ENCODE assay signal across 7 cellular contexts in the genomic region with DNA sequence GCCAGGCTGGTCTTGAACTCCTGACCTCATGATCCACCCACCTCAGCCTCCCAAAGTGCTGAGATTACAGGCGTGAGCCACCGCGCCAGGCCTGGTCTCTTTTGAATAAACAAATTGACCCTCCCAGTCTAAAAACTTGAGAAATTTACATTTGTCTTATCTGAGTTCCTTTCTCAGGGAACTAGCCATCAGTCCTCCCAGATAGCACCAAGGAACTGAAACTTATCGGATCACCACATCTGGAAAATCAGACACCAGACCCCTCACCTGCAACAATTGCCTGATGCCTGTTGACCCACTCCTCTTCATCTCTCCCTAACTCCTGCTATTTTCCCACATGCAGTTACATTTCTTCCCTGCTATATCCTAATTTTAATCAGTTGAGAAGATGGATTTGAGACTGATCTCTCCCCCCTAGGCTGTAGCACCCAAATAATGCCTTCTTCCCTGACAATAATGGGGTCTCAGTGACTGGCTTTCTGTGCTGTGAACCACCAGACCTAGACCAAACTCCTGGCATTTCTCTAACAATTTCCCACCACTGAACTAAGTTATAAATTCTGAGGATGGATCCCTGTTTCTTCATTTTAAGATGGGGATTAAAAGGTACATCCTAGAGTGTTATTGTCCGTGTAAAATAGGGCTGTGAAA. TPM values are rescaled to one million over a fixed set of nuclear protein-coding genes. Genes with fewer than 3 reads are reported as not detected.
DNase-seq lines count a peak whose midpoint lies in the region; ATAC-seq and TF ChIP-seq lines count a peak whose summit lies in the region.

No MANE protein-coding gene starts in this region.

- peaks cover 2% of the 10 kb centered on the region; the same call in 1 of the 2 replicates for H3K27me3 Mint-ChIP-seq in HFFc6 (ENCODE audit: insufficient read depth)
- H3K27me3 Mint-ChIP-seq in activated B cell treated with CpG ODN at 0.5 μM for 24 hours = no peaks in the 10 kb centered on the region

- H3K27ac Mint-ChIP-seq in HFFc6 (peak overlapping the region; percentile 99), activated B cell treated with CpG ODN at 0.5 μM for 24 hours (peak overlapping the region; percentile 12)

- no peak for TF ChIP-seq POLR2A in gastroesophageal sphincter (IDR thresholded peaks at IDR 0.05)

- H3K36me3 Mint-ChIP-seq in HFFc6 (ENCODE audit: low read depth) (peaks cover 34% of the 10 kb centered on the region), activated B cell treated with CpG ODN at 0.5 μM for 24 hours (ENCODE audit: low read depth) (peaks cover 32% of the 10 kb centered on the region)

- H3K4me3 ChIP-seq in gastroesophageal sphincter (no peak overlapping the region), stomach smooth muscle (ENCODE audit: low read length in 2 of 2) (peak overlapping the region; percentile 86 to 93)

- CTCF ChIA-PET in activated B cell treated with CpG ODN at 0.5 μM for 24 hours (lab: Charles Lee) = interaction anchor here (1.4 kb wide), 1 partner anchor 9 kb away, joined by 9 read pairs; the partner anchor contains the start of gene SETD4

- peaks cover 58% of the 10 kb centered on the region for H3K4me1 Mint-ChIP-seq in HFFc6 (ENCODE audit: low read depth)
- H3K4me1 Mint-ChIP-seq in activated B cell treated with CpG ODN at 0.5 μM for 24 hours = peaks cover 31% of the 10 kb centered on the region

- H3K9me3 ChIP-seq in gastroesophageal sphincter (no peaks in the 10 kb centered on the region), stomach smooth muscle (ENCODE audit: control insufficient read depth in 2 of 2, low read length in 2 of 2) (no peaks in the 10 kb centered on the region)

- 80 to 94% methylated on average over 1 to 5 of the region's 5 CpGs for WGBS in gastroesophageal sphincter (ENCODE audit: low coverage in 1 of 2), 2 donors

- H3K36me3 ChIP-seq in gastroesophageal sphincter = peaks cover 0 to 21% of the 10 kb centered on the region in 2 donors
- H3K36me3 ChIP-seq in stomach smooth muscle (ENCODE audit: control insufficient read depth in 2 of 2, insufficient read depth in 2 of 2, low read length in 2 of 2) = peaks cover 18% of the 10 kb centered on the region in 2 donors

- H3K27ac ChIP-seq in gastroesophageal sphincter = peak overlapping the region; percentile 70 to 92 (median 90)
- H3K27ac ChIP-seq in stomach smooth muscle (ENCODE audit: low read length) = peak overlapping the region; percentile 58

- intact Hi-C loops in activated B cell treated with CpG ODN at 0.5 μM for 24 hours (cut with micrococcal nuclease) = loop anchor here (1.0 to 10.0 kb wide), 7 partner anchors 8 to 1994 kb away; partner anchors contain the start of genes CBR3, MRPS6, RUNX1 and SETD4

- no peak for DNase-seq in HFFc6
- no peak for DNase-seq in activated B cell treated with CpG ODN at 0.5 μM for 24 hours
- DNase-seq in NCI-H146 (lab: John Stamatoyannopoulos, UW) = no peak

- H3K4me1 ChIP-seq in gastroesophageal sphincter (peaks cover 3 to 43% (median 19%) of the 10 kb centered on the region in 3 donors), stomach smooth muscle (ENCODE audit: control insufficient read depth, insufficient read depth, low read length) (peaks cover 34% of the 10 kb centered on the region)

- POLR2A ChIA-PET in activated B cell treated with CpG ODN at 0.5 μM for 24 hours (lab: Charles Lee) = interaction anchor here (0.5 to 3.2 kb wide), 12 partner anchors 9 to 1159 kb away, joined by 3 to 60 read pairs (median 4); partner anchors contain the start of gene SETD4

- H3K9me3 Mint-ChIP-seq in HFFc6 (peaks cover 11% of the 10 kb centered on the region), activated B cell treated with CpG ODN at 0.5 μM for 24 hours (peaks cover 5% of the 10 kb centered on the region)

- no peak for TF ChIP-seq CTCF in HFFc6 (IDR thresholded peaks at IDR 0.05)
- no peak for TF ChIP-seq CTCF in activated B cell treated with CpG ODN at 0.5 μM for 24 hours (IDR thresholded peaks at IDR 0.05)
- TF ChIP-seq CTCF in gastroesophageal sphincter (IDR thresholded peaks at IDR 0.05) = no peak

- no peaks in the 10 kb centered on the region for H3K27me3 ChIP-seq in gastroesophageal sphincter
- H3K27me3 ChIP-seq in stomach smooth muscle (ENCODE audit: control insufficient read depth in 1 of 2, insufficient read depth in 2 of 2, low read length in 2 of 2) = no peaks in the 10 kb centered on the region

- TF ChIP-seq EP300 in gastroesophageal sphincter (IDR thresholded peaks at IDR 0.05) = no peak

- H3K4me3 Mint-ChIP-seq in HFFc6 = no peak overlapping the region
- no peak overlapping the region for H3K4me3 Mint-ChIP-seq in activated B cell treated with CpG ODN at 0.5 μM for 24 hours

- no peak overlapping the region for H3K9ac ChIP-seq in stomach smooth muscle (ENCODE audit: low read length in 2 of 2)

- ATAC-seq in activated B cell treated with CpG ODN at 0.5 μM for 24 hours (ENCODE audit: low read depth) (no peak), gastroesophageal sphincter (no peak), HG03439 (IDR thresholded peaks at IDR 0.05; ENCODE audit: unreplicated experiment) (no peak), GM19452 (IDR thresholded peaks at IDR 0.05; ENCODE audit: unreplicated experiment) (no peak)

RNA-seq across cellular contexts. Expression of gene CBR1, which starts 1.0 kb away (rescaled TPM):
- 100 to 1,000 TPM; 103 to 144 (median 138) TPM for total RNA-seq in HFFc6 (2021; fragmentation: NEBNext Ultra II Directional; extraction: Animal tissue kit (Norgen Biotek cat#: 25700))
- 17.5 and 20.3 TPM in 2 replicates for total RNA-seq in activated B cell treated with CpG ODN at 0.5 μM for 24 hours
- 100 to 1,000 TPM in 3 of 4 donors, 10 to 100 TPM in 1; 65.6 to 192 (median 138) TPM for total RNA-seq in gastroesophageal sphincter

RNA-seq across cellular contexts. Expression of gene SETD4, which starts 8.5 kb away (rescaled TPM):
- total RNA-seq in HFFc6 (2021; fragmentation: NEBNext Ultra II Directional; extraction: Animal tissue kit (Norgen Biotek cat#: 25700)) = 10 to 100 TPM in 1 of 6 experiments, 1 to 10 TPM in 5; 7.6 to 10.1 (median 8.7) TPM
- 31.6 and 40.4 TPM in 2 replicates for total RNA-seq in activated B cell treated with CpG ODN at 0.5 μM for 24 hours
- total RNA-seq in gastroesophageal sphincter = 10 to 100 TPM; 11.2 to 34.2 (median 15.2) TPM

Comparison
In these comparisons a context has a peak if more than half of its experiments do, and no peak if none do; other contexts are left out.
1. H3K4me3 ChIP-seq: peak in stomach smooth muscle (2 of 2); none in gastroesophageal sphincter (0 of 2).